ENCODE assay signal across 14 cellular contexts in genomic region chr10:21807162-21807561, GRCh38.
DNase-seq lines count a peak whose midpoint lies in the region; ATAC-seq, FAIRE-seq and TF ChIP-seq lines count a peak whose summit lies in the region.
"Had no signal": no experiment of that assay in that cellular context is flagged by ENCODE, and none has a peak within 500 bp of the region (broad histone marks: within the 10 kb centered on the region; RNA-seq: fewer than 3 reads in every experiment).

No MANE protein-coding gene starts in this region.

- FAIRE-seq in astrocyte (lab: Jason Lieb, UNC), result no peak

- no peak overlapping the region for H4K91ac ChIP-seq in mesenchymal stem cell (ENCODE audit: low read length)

- H3K4me3 Mint-ChIP-seq in GM23338 (peak overlapping the region; percentile 14), astrocyte (ENCODE audit: unreplicated experiment) (no peak overlapping the region)
- H3K4me3 Mint-ChIP-seq: activated T-helper 17 cell treated with anti-CD3 and anti-CD28 coated beads, Interleukin-2, amount 50 U/mL, for 72 hours; T-helper 1 cell treated with Interleukin-12 subunit alpha and Interleukin-12 subunit beta and Interleukin-4 antibody, amounts not matched to agents 30 μg/mL and 1 μg/mL, for 36 hours had no signal

- H2AFZ ChIP-seq in GM23338 (no peak overlapping the region), astrocyte (ENCODE audit: low read depth, low read length) (no peak overlapping the region), mesenchymal stem cell (ENCODE audit: low read depth, low read length) (no peak overlapping the region), MM.1S (ENCODE audit: low read length) (no peak overlapping the region)

- no peak overlapping the region for H2BK12ac ChIP-seq in mesenchymal stem cell (ENCODE audit: low read length in 2 of 2)

- no peak overlapping the region for H2BK5ac ChIP-seq in mesenchymal stem cell (ENCODE audit: low read depth, low read length, poor library complexity, severe bottlenecking)

- H3K4me2 ChIP-seq in GM23338, result peak overlapping the region; percentile 51
- H3K4me2 ChIP-seq in astrocyte (ENCODE audit: low read length), result no peak overlapping the region
- H3K4me2 ChIP-seq in mesenchymal stem cell (ENCODE audit: low read length, poor library complexity, severe bottlenecking), result no peak overlapping the region
- no peak overlapping the region for H3K4me2 ChIP-seq in MM.1S (ENCODE audit: low read depth, low read length)

- H3K9me2 ChIP-seq in GM23338 (ENCODE audit: insufficient read depth), result no peaks in the 10 kb centered on the region
- no peaks in the 10 kb centered on the region for H3K9me2 ChIP-seq in MM.1S (replicated peaks; ENCODE audit: insufficient read depth, low read length)

- TF ChIP-seq CTCF in GM23338 (conservative IDR thresholded peaks at IDR 0.05; ENCODE audit: low read depth in 2 of 2) (no peak), astrocyte (IDR thresholded peaks at IDR 0.05; ENCODE audit: insufficient read depth, low read depth, low read length) (no peak), MM.1S (IDR thresholded peaks at IDR 0.05; ENCODE audit: low read length) (no peak), GM13977 (IDR thresholded peaks at IDR 0.05; ENCODE audit: extremely low read depth, insufficient read depth, missing control alignments) (no peak)

- peaks cover 4% of the 10 kb centered on the region for H3K27me3 Mint-ChIP-seq in GM23338 (ENCODE audit: insufficient read depth, low read depth, poor library complexity)
- no peaks in the 10 kb centered on the region for H3K27me3 Mint-ChIP-seq in astrocyte (ENCODE audit: low read depth, unreplicated experiment)
- H3K27me3 Mint-ChIP-seq: activated T-helper 17 cell treated with anti-CD3 and anti-CD28 coated beads, Interleukin-2, amount 50 U/mL, for 72 hours had no signal

- H3K79me1 ChIP-seq in mesenchymal stem cell (replicated peaks; ENCODE audit: low read length, poor library complexity, severe bottlenecking), result no peaks in the 10 kb centered on the region

- DNase-seq in GM23338 (ENCODE audit: low spot score) (peak; percentile 63), NCI-H526 (lab: John Stamatoyannopoulos, UW) (peak; percentile 85 to 86), astrocyte (ENCODE audit: low read depth) (no peak), mesenchymal stem cell (peak; percentile 34), MM.1S (no peak), GM13977 (ENCODE audit: low spot score) (no peak)
- DNase-seq: effector CD8-positive, alpha-beta T cell; foreskin keratinocyte had no signal

- no peak overlapping the region for H3K4ac ChIP-seq in mesenchymal stem cell (ENCODE audit: low read depth in 1 of 2, low read length in 2 of 2)

- H2BK120ac ChIP-seq in mesenchymal stem cell (ENCODE audit: low read depth, low read length), result no peak overlapping the region

- no peak overlapping the region for H3K9ac ChIP-seq in astrocyte (ENCODE audit: low read length)
- no peak overlapping the region for H3K9ac ChIP-seq in mesenchymal stem cell (ENCODE audit: low read length)
- no peak overlapping the region for H3K9ac ChIP-seq in MM.1S (ENCODE audit: low read length)

- ATAC-seq in GM23338, result peak; percentile 98
- no peak for ATAC-seq in HG03460 (IDR thresholded peaks at IDR 0.05; ENCODE audit: unreplicated experiment)
- no peak for ATAC-seq in HG03135 (IDR thresholded peaks at IDR 0.05; ENCODE audit: unreplicated experiment)
- ATAC-seq: activated T-helper 17 cell treated with anti-CD3 and anti-CD28 coated beads, Interleukin-2, amount 50 U/mL, for 72 hours; foreskin keratinocyte; Panc1 had no signal

- H3K27me3 ChIP-seq in GM23338 (ENCODE audit: insufficient read depth), result no peaks in the 10 kb centered on the region
- no peaks in the 10 kb centered on the region for H3K27me3 ChIP-seq in astrocyte (ENCODE audit: insufficient read depth, low read length)
- H3K27me3 ChIP-seq in mesenchymal stem cell (ENCODE audit: control insufficient read depth in 1 of 2, insufficient read depth in 1 of 2, low read length in 2 of 2), result no peaks in the 10 kb centered on the region
- no peaks in the 10 kb centered on the region for H3K27me3 ChIP-seq in MM.1S (replicated peaks; ENCODE audit: insufficient read depth, low read length)
- H3K27me3 ChIP-seq: ascending aorta, foreskin keratinocyte had no signal

- H3K36me3 Mint-ChIP-seq in GM23338 (ENCODE audit: low read depth) (no peaks in the 10 kb centered on the region), astrocyte (ENCODE audit: low read depth, unreplicated experiment) (peaks cover 4% of the 10 kb centered on the region)

- H3K9me3 ChIP-seq in astrocyte (ENCODE audit: insufficient read depth, low read depth, low read length) (no peaks in the 10 kb centered on the region), mesenchymal stem cell (ENCODE audit: control insufficient read depth, low read length) (no peaks in the 10 kb centered on the region), MM.1S (replicated peaks; ENCODE audit: insufficient read depth, low read length) (no peaks in the 10 kb centered on the region)
- H3K9me3 ChIP-seq: ascending aorta had no signal

- no peak overlapping the region for H2BK15ac ChIP-seq in mesenchymal stem cell (ENCODE audit: low read depth, poor library complexity, severe bottlenecking)

- H3K4me3 ChIP-seq in GM23338 (0 out of 2 replicates have a peak overlapping the region, but pooled peaks have one; percentile 9), astrocyte (ENCODE audit: insufficient read depth, low read depth, low read length) (no peak overlapping the region), mesenchymal stem cell (ENCODE audit: insufficient read depth in 1 of 2, low read depth in 1 of 2, low read length in 2 of 2) (no peak overlapping the region), MM.1S (ENCODE audit: low read length) (no peak overlapping the region)
- H3K4me3 ChIP-seq: ascending aorta had no signal

- H3K36me3 ChIP-seq in GM23338 (ENCODE audit: insufficient read depth) (no peaks in the 10 kb centered on the region), astrocyte (ENCODE audit: insufficient read depth, low read length) (no peaks in the 10 kb centered on the region), mesenchymal stem cell (ENCODE audit: control insufficient read depth in 1 of 2, insufficient read depth in 2 of 2, low read depth in 1 of 2, low read length in 2 of 2) (no peaks in the 10 kb centered on the region), MM.1S (replicated peaks; ENCODE audit: insufficient read depth, low read length) (no peaks in the 10 kb centered on the region)
- H3K36me3 ChIP-seq: ascending aorta had no signal

- in situ Hi-C loops in GM13977 (cut with MboI; ENCODE audit: low pct_unique_long_range_greater_than_20kb, low sequenced_read_pairs, unreplicated experiment), result no loop called here

- H3K9me3 Mint-ChIP-seq in GM23338, result no peaks in the 10 kb centered on the region
- no peaks in the 10 kb centered on the region for H3K9me3 Mint-ChIP-seq in astrocyte (ENCODE audit: unreplicated experiment)
- H3K9me3 Mint-ChIP-seq: activated T-helper 17 cell treated with anti-CD3 and anti-CD28 coated beads, Interleukin-2, amount 50 U/mL, for 72 hours; T-helper 1 cell treated with Interleukin-12 subunit alpha and Interleukin-12 subunit beta and Interleukin-4 antibody, amounts not matched to agents 30 μg/mL and 1 μg/mL, for 36 hours had no signal

- no peak overlapping the region for H3K23ac ChIP-seq in mesenchymal stem cell (ENCODE audit: low read length in 2 of 2)

- H3K27ac Mint-ChIP-seq in GM23338, result no peak overlapping the region; the same call in 1 of the 2 replicates
- peak overlapping the region; percentile 48 for H3K27ac Mint-ChIP-seq in astrocyte (ENCODE audit: unreplicated experiment)
- H3K27ac Mint-ChIP-seq: activated T-helper 17 cell treated with anti-CD3 and anti-CD28 coated beads, Interleukin-2, amount 50 U/mL, for 72 hours; T-helper 1 cell treated with Interleukin-12 subunit alpha and Interleukin-12 subunit beta and Interleukin-4 antibody, amounts not matched to agents 30 μg/mL and 1 μg/mL, for 36 hours had no signal

- no peak overlapping the region for H3K18ac ChIP-seq in mesenchymal stem cell (ENCODE audit: low read depth in 1 of 2, low read length in 2 of 2)

- H3K27ac ChIP-seq in GM23338 (ENCODE audit: low read depth), result peak overlapping the region; percentile 7; the same call in 1 of the 2 replicates
- no peak overlapping the region for H3K27ac ChIP-seq in astrocyte (ENCODE audit: low read depth, low read length)
- no peak overlapping the region for H3K27ac ChIP-seq in mesenchymal stem cell (ENCODE audit: low read length, poor library complexity, severe bottlenecking)
- H3K27ac ChIP-seq in MM.1S (ENCODE audit: low read length), result no peak overlapping the region
- H3K27ac ChIP-seq: ascending aorta, foreskin keratinocyte had no signal

- H3K79me2 ChIP-seq in GM23338 (replicated peaks; ENCODE audit: insufficient read depth), result no peaks in the 10 kb centered on the region
- no peaks in the 10 kb centered on the region for H3K79me2 ChIP-seq in astrocyte (ENCODE audit: insufficient read depth, low read length)
- H3K79me2 ChIP-seq in MM.1S (ENCODE audit: low read length), result 0 out of 2 replicates have a peak, but pooled peaks cover 2% of the 10 kb centered on the region

- H3K14ac ChIP-seq in mesenchymal stem cell (ENCODE audit: low read length in 2 of 2), result no peak overlapping the region

- no peak overlapping the region for H2AK5ac ChIP-seq in mesenchymal stem cell (ENCODE audit: low read length, severe bottlenecking)

- H3K4me1 Mint-ChIP-seq in GM23338 (peaks cover 48% of the 10 kb centered on the region), astrocyte (ENCODE audit: low read depth, unreplicated experiment) (peaks cover 22% of the 10 kb centered on the region)
- H3K4me1 Mint-ChIP-seq: activated T-helper 17 cell treated with anti-CD3 and anti-CD28 coated beads, Interleukin-2, amount 50 U/mL, for 72 hours had no signal

- H4K20me1 ChIP-seq in GM23338 (replicated peaks; ENCODE audit: insufficient read depth) (no peaks in the 10 kb centered on the region), astrocyte (ENCODE audit: insufficient read depth, low read length) (peaks cover 6% of the 10 kb centered on the region), MM.1S (ENCODE audit: insufficient read depth, low read length) (no peaks in the 10 kb centered on the region)

- H3F3A ChIP-seq in GM23338 (replicated peaks; ENCODE audit: low read depth) (no peaks in the 10 kb centered on the region), MM.1S (ENCODE audit: insufficient read depth, low read length) (no peaks in the 10 kb centered on the region)

- H3K4me1 ChIP-seq in GM23338 (ENCODE audit: insufficient read depth) (peaks cover 48% of the 10 kb centered on the region), astrocyte (ENCODE audit: insufficient read depth, low read length) (peaks cover 7% of the 10 kb centered on the region), mesenchymal stem cell (ENCODE audit: control insufficient read depth, insufficient read depth, low read depth, low read length) (peaks cover 3% of the 10 kb centered on the region), MM.1S (ENCODE audit: low read length) (no peaks in the 10 kb centered on the region)

- WGBS in mesenchymal stem cell, result 19% methylated on average over 5 of the region's 5 CpGs

- no peak overlapping the region for H4K8ac ChIP-seq in mesenchymal stem cell (ENCODE audit: low read length)

Comparison
In these comparisons a context has a peak if more than half of its experiments do, and no peak if none do; other contexts are left out.
1. DNase-seq: peak in GM23338 (single experiment), NCI-H526 (2 of 2) and mesenchymal stem cell (single experiment); none in astrocyte (single experiment), MM.1S (single experiment) and GM13977 (single experiment).